In the genomic region with DNA sequence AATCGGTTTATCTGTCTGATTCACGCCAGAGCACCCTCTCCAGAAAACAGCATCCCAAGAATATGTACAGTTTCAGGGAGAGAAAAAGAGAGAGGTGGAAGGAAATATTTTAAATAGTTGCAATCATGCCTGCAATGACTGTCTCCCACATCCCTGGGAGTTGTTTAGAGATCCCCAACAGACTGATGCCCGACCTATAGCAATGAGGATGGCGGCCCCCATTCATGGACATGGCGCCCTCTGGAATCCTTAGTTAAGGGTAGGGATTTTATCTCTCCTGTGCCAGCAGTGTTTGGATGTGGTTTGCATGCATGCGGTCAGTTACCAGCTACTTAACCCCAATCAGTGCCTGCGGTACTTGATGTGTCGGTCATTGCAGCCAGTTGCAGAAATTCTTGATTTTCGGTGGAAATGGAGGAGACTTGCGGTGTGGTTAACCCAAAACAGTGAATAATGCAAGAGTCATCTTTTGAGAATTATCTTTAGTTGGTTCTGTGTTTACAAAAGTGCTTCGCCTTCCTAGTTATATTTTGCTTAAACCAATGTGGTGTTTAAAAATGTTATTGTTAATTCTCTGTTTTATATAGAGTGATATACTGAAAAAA, we compare ENCODE assay signal across 25 cellular contexts.
DNase-seq lines count a peak whose midpoint lies in the region; ATAC-seq, FAIRE-seq and TF ChIP-seq lines count a peak whose summit lies in the region.
"Had no signal": no experiment of that assay in that cellular context is flagged by ENCODE, and none has a peak within 500 bp of the region (broad histone marks: within the 10 kb centered on the region; RNA-seq: fewer than 3 reads in every experiment).

No MANE protein-coding gene starts in this region.

- H3K27me3 ChIP-seq in brain microvascular endothelial cell (replicated peaks): no peaks in the 10 kb centered on the region
- H3K27me3 ChIP-seq in osteoblast (ENCODE audit: insufficient read depth, low read length): no peaks in the 10 kb centered on the region
- H3K27me3 ChIP-seq in left lung: no peaks in the 10 kb centered on the region
- H3K27me3 ChIP-seq: breast epithelium, foreskin keratinocyte had no signal

- DNase-seq in Daoy (ENCODE audit: low read depth): peak; percentile 83
- peak; percentile 85 for DNase-seq in RCC 7860 (ENCODE audit: low spot score)
- peak; percentile 89 for DNase-seq in brain microvascular endothelial cell
- DNase-seq in osteoblast (ENCODE audit: insufficient read length, low spot score, missing footprints): peak; percentile 84
- DNase-seq in NCI-H1092 treated with DMSO at 0.1 percent for 48 hours (lab: John Stamatoyannopoulos, UW): no peak
- DNase-seq in NCI-H526 treated with DMSO at 0.1 percent for 48 hours (lab: John Stamatoyannopoulos, UW): no peak
- no peak for DNase-seq in left lung
- DNase-seq: ACHN; activated CD4-positive, CD25-positive, alpha-beta regulatory T cell treated with anti-CD3 and anti-CD28 coated beads, Interleukin-2, amount 50 U/mL, for 72 hours; activated T-cell treated with anti-CD3 and anti-CD28 coated beads, Interleukin-2, amount 50 U/mL, for 48 hours; foreskin keratinocyte; GF-D8; KG1; kidney; NCI-H1092; NCI-H2081; occipital lobe; right cardiac atrium; RPMI8226; SK-N-SH; stimulated activated CD4-positive, alpha-beta T cell treated with anti-CD3 and anti-CD28 coated beads, Interleukin-15, amount 100 ng/mL, for 24 hours; substantia nigra had no signal

- in situ Hi-C loops in brain microvascular endothelial cell (cut with HindIII; ENCODE audit: low pct_ligation_motif_present, low sequenced_read_pairs): no loop called here

- no peaks in the 10 kb centered on the region for H4K20me1 ChIP-seq in osteoblast (ENCODE audit: insufficient read depth, low read length)

- H3K4me2 ChIP-seq in osteoblast (ENCODE audit: insufficient read depth, low read length): peak overlapping the region; percentile 62
- H3K4me2 ChIP-seq: SK-N-SH had no signal

- no peak overlapping the region for H3K4me3 ChIP-seq in brain microvascular endothelial cell (ENCODE audit: low read depth, low read length)
- H3K4me3 ChIP-seq in osteoblast (ENCODE audit: insufficient read depth, low read length): no peak overlapping the region
- H3K4me3 ChIP-seq in left lung: no peak overlapping the region
- H3K4me3 ChIP-seq: breast epithelium had no signal

- TF ChIP-seq CTCF in brain microvascular endothelial cell (IDR thresholded peaks at IDR 0.05; ENCODE audit: low read depth, low read length, missing control alignments): peak; percentile 18
- TF ChIP-seq CTCF in osteoblast (IDR thresholded peaks at IDR 0.05; ENCODE audit: extremely low read depth, low read depth, low read length): no peak
- no peak for TF ChIP-seq CTCF in left lung (IDR thresholded peaks at IDR 0.05)

- intact Hi-C loops in left lung (cut with DNase I): no loop called here

- peak; percentile 98 for FAIRE-seq in RCC 7860 (lab: Jason Lieb, UNC)
- FAIRE-seq: kidney, urothelium cell line had no signal

- H3K36me3 ChIP-seq in brain microvascular endothelial cell (replicated peaks) (no peaks in the 10 kb centered on the region), osteoblast (ENCODE audit: insufficient read depth, low read length) (no peaks in the 10 kb centered on the region), left lung (no peaks in the 10 kb centered on the region)
- H3K36me3 ChIP-seq: breast epithelium had no signal

- H3K27ac ChIP-seq in brain microvascular endothelial cell (peak overlapping the region; percentile 1), osteoblast (ENCODE audit: low read depth, low read length) (no peak overlapping the region), left lung (no peak overlapping the region)
- H3K27ac ChIP-seq: breast epithelium, foreskin keratinocyte had no signal

- no peaks in the 10 kb centered on the region for H3K9me3 ChIP-seq in osteoblast (ENCODE audit: low read depth, low read length)
- no peaks in the 10 kb centered on the region for H3K9me3 ChIP-seq in left lung
- H3K9me3 ChIP-seq: breast epithelium, SK-N-SH had no signal

- H3K4me1 ChIP-seq in osteoblast (ENCODE audit: insufficient read depth, low read length): peaks cover 17% of the 10 kb centered on the region
- H3K4me1 ChIP-seq in left lung: no peaks in the 10 kb centered on the region
- H3K4me1 ChIP-seq: breast epithelium, foreskin keratinocyte had no signal

- no peaks in the 10 kb centered on the region for H3K79me2 ChIP-seq in osteoblast (ENCODE audit: insufficient read depth, low read length)

- no peak overlapping the region for H2AFZ ChIP-seq in osteoblast (ENCODE audit: low read length)

- ATAC-seq in HG02840 (IDR thresholded peaks at IDR 0.05; ENCODE audit: low FRiP score, unreplicated experiment) (no peak), left lung (no peak)
- ATAC-seq: foreskin keratinocyte, right cardiac atrium had no signal

Comparison
In these comparisons a context has a peak if more than half of its experiments do, and no peak if none do; other contexts are left out.
1. DNase-seq: peak in Daoy (single experiment), RCC 7860 (single experiment), brain microvascular endothelial cell (single experiment) and osteoblast (single experiment); none in NCI-H1092 treated with DMSO at 0.1 percent for 48 hours (single experiment), NCI-H526 treated with DMSO at 0.1 percent for 48 hours (single experiment) and left lung (0 of 2).